In genomic region chr1:64524614-64525013, GRCh38 we compare ENCODE assay signal across 24 cellular contexts. TPM values are rescaled to one million over a fixed set of nuclear protein-coding genes. Genes with fewer than 3 reads are reported as not detected.
DNase-seq lines count a peak whose midpoint lies in the region; ATAC-seq and TF ChIP-seq lines count a peak whose summit lies in the region.
"Had no signal": no experiment of that assay in that cellular context is flagged by ENCODE, and none has a peak within 500 bp of the region (broad histone marks: within the 10 kb centered on the region; RNA-seq: fewer than 3 reads in every experiment).

No MANE protein-coding gene starts in this region.

- no peaks in the 10 kb centered on the region for H3K27me3 ChIP-seq in breast epithelium
- no peaks in the 10 kb centered on the region for H3K27me3 ChIP-seq in RWPE2 (ENCODE audit: insufficient read depth, poor library complexity, severe bottlenecking)
- no peaks in the 10 kb centered on the region for H3K27me3 ChIP-seq in subcutaneous abdominal adipose tissue (ENCODE audit: control insufficient read depth in 5 of 5, insufficient read depth in 4 of 5, low read length in 5 of 5)
- H3K27me3 ChIP-seq: BE2C; BLaER1 treated with 17β-estradiol and CSF1 and Interleukin-3, amounts not matched to agents 10 nM and 100 nM had no signal

- H3K27ac Mint-ChIP-seq in MCF 10A (ENCODE audit: low read depth, unreplicated experiment): no peak overlapping the region
- H3K27ac Mint-ChIP-seq: CD14-positive monocyte; CD4-positive, alpha-beta T cell; CD8-positive, alpha-beta memory T cell; HFFc6 had no signal

- CTCF ChIA-PET in MCF 10A (lab: Yijun Ruan, JAX): interaction anchor here (0.6 kb wide), 1 partner anchor 49 kb away, joined by 4 read pairs; no protein-coding TSS in a partner anchor

- H3K36me3 ChIP-seq in breast epithelium (no peaks in the 10 kb centered on the region), RWPE2 (ENCODE audit: low read depth) (no peaks in the 10 kb centered on the region), subcutaneous abdominal adipose tissue (ENCODE audit: control insufficient read depth in 5 of 5, insufficient read depth in 5 of 5, low read length in 5 of 5) (no peaks in the 10 kb centered on the region)
- H3K36me3 ChIP-seq: BE2C had no signal

- peaks cover 0 to 3% of the 10 kb centered on the region in 2 donors for H3K4me1 ChIP-seq in breast epithelium
- peaks cover 21% of the 10 kb centered on the region for H3K4me1 ChIP-seq in RWPE2 (ENCODE audit: insufficient read depth, poor library complexity, severe bottlenecking)
- H3K4me1 ChIP-seq in subcutaneous abdominal adipose tissue (ENCODE audit: control insufficient read depth in 5 of 5, insufficient read depth in 5 of 5, low read length in 5 of 5): peaks cover 0 to 63% (median 36%) of the 10 kb centered on the region in 5 donors
- H3K4me1 ChIP-seq: BE2C; BLaER1 treated with 17β-estradiol and CSF1 and Interleukin-3, amounts not matched to agents 10 nM and 100 nM had no signal

- intact Hi-C loops in breast epithelium (cut with DNase I; ENCODE audit: low total_unique reads): no loop called here
- intact Hi-C loops in MCF 10A (cut with micrococcal nuclease): no loop called here

- no peak for TF ChIP-seq CTCF in breast epithelium (IDR thresholded peaks at IDR 0.05)
- TF ChIP-seq CTCF in MCF 10A (IDR thresholded peaks at IDR 0.05; ENCODE audit: unreplicated experiment): no peak
- no peak for TF ChIP-seq CTCF in RWPE2 (IDR thresholded peaks at IDR 0.05; ENCODE audit: poor library complexity, severe bottlenecking)

- no peaks in the 10 kb centered on the region for H3K27me3 Mint-ChIP-seq in MCF 10A (ENCODE audit: insufficient read depth, unreplicated experiment)
- H3K27me3 Mint-ChIP-seq: CD4-positive, alpha-beta T cell had no signal

- H3K4me1 Mint-ChIP-seq in MCF 10A (ENCODE audit: insufficient read depth, unreplicated experiment): peaks cover 38% of the 10 kb centered on the region
- H3K4me1 Mint-ChIP-seq: CD8-positive, alpha-beta memory T cell had no signal

- DNase-seq in breast epithelium (ENCODE audit: low spot score in 2 of 2) (no peak), MCF 10A (ENCODE audit: unreplicated experiment) (no peak), RWPE2 (ENCODE audit: low spot score) (no peak), caudate nucleus (lab: John Stamatoyannopoulos, UW) (no peak), AG08395 (ENCODE audit: low spot score) (no peak)
- DNase-seq in activated effector memory CD4-positive, alpha-beta T cell treated with Interleukin-2 at 50 U/mL for 16 hours: no peak
- DNase-seq: AML-193; BE2C; CD4-positive, alpha-beta T cell; CD8-positive, alpha-beta memory T cell; DMS 273 treated with DMSO at 0.1 percent for 48 hours; DMS79; EL; GDM1; GM23248; H9; HFFc6 had no signal

- no peak for TF ChIP-seq POLR2A in breast epithelium (IDR thresholded peaks at IDR 0.05)

- no peak overlapping the region for H3K4me3 ChIP-seq in breast epithelium
- no peak overlapping the region for H3K4me3 ChIP-seq in RWPE2 (ENCODE audit: severe bottlenecking)
- no peak overlapping the region for H3K4me3 ChIP-seq in subcutaneous abdominal adipose tissue (ENCODE audit: low read depth in 1 of 5, low read length in 5 of 5)
- H3K4me3 ChIP-seq: BLaER1 treated with 17β-estradiol and CSF1 and Interleukin-3, amounts not matched to agents 10 nM and 100 nM; GM12878; GM23248 had no signal

- no TSS peak for BruUV-seq in MCF 10A (replicated peaks; lab: Mats Ljungman, UMichigan)

- POLR2A ChIA-PET in MCF 10A (lab: Yijun Ruan, JAX): interaction anchor here (0.7 to 3.4 kb wide), 5 partner anchors 8 to 74 kb away, joined by 3 to 15 read pairs (median 3); no protein-coding TSS in a partner anchor

- H3K9me3 ChIP-seq in breast epithelium: no peaks in the 10 kb centered on the region
- H3K9me3 ChIP-seq in RWPE2 (ENCODE audit: severe bottlenecking): no peaks in the 10 kb centered on the region
- no peaks in the 10 kb centered on the region for H3K9me3 ChIP-seq in subcutaneous abdominal adipose tissue (ENCODE audit: control insufficient read depth in 5 of 5, low read length in 5 of 5)
- H3K9me3 ChIP-seq: BE2C had no signal

- H3K9ac ChIP-seq in subcutaneous abdominal adipose tissue (ENCODE audit: low read length in 5 of 5): no peak overlapping the region
- H3K9ac ChIP-seq: BLaER1 treated with 17β-estradiol and CSF1 and Interleukin-3, amounts not matched to agents 10 nM and 100 nM; GM23248 had no signal

- H3K9me3 Mint-ChIP-seq in MCF 10A (ENCODE audit: unreplicated experiment): no peaks in the 10 kb centered on the region
- H3K9me3 Mint-ChIP-seq: CD14-positive monocyte; CD4-positive, alpha-beta T cell; H9; HFFc6 had no signal

- no peak for ATAC-seq in RWPE2 (ENCODE audit: low read depth)
- no peak for ATAC-seq in HG03135 (IDR thresholded peaks at IDR 0.05; ENCODE audit: unreplicated experiment)
- ATAC-seq: GM12878, HCT116 had no signal

- H3K36me3 Mint-ChIP-seq in MCF 10A (ENCODE audit: insufficient read depth, unreplicated experiment): no peaks in the 10 kb centered on the region
- H3K36me3 Mint-ChIP-seq: CD14-positive monocyte; CD8-positive, alpha-beta memory T cell had no signal

- H3K27ac ChIP-seq in breast epithelium (peak overlapping the region; percentile 33 to 73), RWPE2 (ENCODE audit: poor library complexity, severe bottlenecking) (peak overlapping the region; percentile 52), caudate nucleus (ENCODE audit: low read depth, low read length) (peak overlapping the region; percentile 36), subcutaneous abdominal adipose tissue (ENCODE audit: low read depth, low read length) (peak overlapping the region; percentile 26)
- H3K27ac ChIP-seq: 22Rv1; BLaER1 treated with 17β-estradiol and CSF1 and Interleukin-3, amounts not matched to agents 10 nM and 100 nM; GM23248 had no signal

- H3K4me3 Mint-ChIP-seq in MCF 10A (ENCODE audit: unreplicated experiment): no peak overlapping the region
- H3K4me3 Mint-ChIP-seq: CD14-positive monocyte; CD4-positive, alpha-beta T cell; CD8-positive, alpha-beta memory T cell; H9; HFFc6 had no signal

RNA-seq across cellular contexts. Expression of gene CACHD1, which starts 54.7 kb away (rescaled TPM):
- total RNA-seq in breast epithelium: 10 to 100 TPM; 21.6 to 31.9 (median 25.3) TPM
- 2.9 and 3.9 TPM in 2 replicates for total RNA-seq in MCF 10A (2022)
